In genomic region chr15:85430406-85431204, GRCh38 we compare ENCODE assay signal across 9 cellular contexts. TPM values are rescaled to one million over a fixed set of nuclear protein-coding genes. Genes with fewer than 3 reads are reported as not detected.
DNase-seq lines count a peak whose midpoint lies in the region; ATAC-seq and TF ChIP-seq lines count a peak whose summit lies in the region.
"Had no signal": no experiment of that assay in that cellular context is flagged by ENCODE, and none has a peak within 500 bp of the region (broad histone marks: within the 10 kb centered on the region; RNA-seq: fewer than 3 reads in every experiment).

No MANE protein-coding gene starts in this region.

- no peaks in the 10 kb centered on the region for H3K27me3 Mint-ChIP-seq in activated CD4-positive, alpha-beta T cell treated with anti-CD3 and anti-CD28 coated beads, Interleukin-2, amount 10 ng/mL, durations not matched to agents 24 days and 14 days
- H3K27me3 Mint-ChIP-seq in Calu3 (ENCODE audit: unreplicated experiment), result no peaks in the 10 kb centered on the region

- H3K27ac ChIP-seq in gastrocnemius medialis, result no peak overlapping the region

- peaks cover 10% of the 10 kb centered on the region for H3K36me3 Mint-ChIP-seq in activated CD4-positive, alpha-beta T cell treated with anti-CD3 and anti-CD28 coated beads, Interleukin-2, amount 10 ng/mL, durations not matched to agents 24 days and 14 days (ENCODE audit: low read depth)
- H3K36me3 Mint-ChIP-seq in Calu3 (ENCODE audit: insufficient read depth, unreplicated experiment), result peaks cover 14% of the 10 kb centered on the region

- intact Hi-C loops in activated CD4-positive, alpha-beta T cell treated with anti-CD3 and anti-CD28 coated beads, Interleukin-2, amount 10 ng/mL, durations not matched to agents 24 days and 14 days (cut with micrococcal nuclease), result loop anchor here (2.0 kb wide), 1 partner anchor 18 kb away; no protein-coding TSS in a partner anchor
- intact Hi-C loops in Calu3 (cut with micrococcal nuclease; ENCODE audit: unreplicated experiment) (no loop called here), gastrocnemius medialis (cut with DNase I; ENCODE audit: low total_unique reads) (no loop called here)

- no peaks in the 10 kb centered on the region for H3K36me3 ChIP-seq in gastrocnemius medialis

- TF ChIP-seq POLR2A in gastrocnemius medialis (IDR thresholded peaks at IDR 0.05), result no peak

- H3K27ac Mint-ChIP-seq in activated CD4-positive, alpha-beta T cell treated with anti-CD3 and anti-CD28 coated beads, Interleukin-2, amount 10 ng/mL, durations not matched to agents 24 days and 14 days, result peak overlapping the region; percentile 53
- H3K27ac Mint-ChIP-seq in Calu3 (ENCODE audit: unreplicated experiment), result no peak overlapping the region

- H3K4me3 Mint-ChIP-seq in activated CD4-positive, alpha-beta T cell treated with anti-CD3 and anti-CD28 coated beads, Interleukin-2, amount 10 ng/mL, durations not matched to agents 24 days and 14 days, result no peak overlapping the region
- no peak overlapping the region for H3K4me3 Mint-ChIP-seq in Calu3 (ENCODE audit: low read depth, unreplicated experiment)

- H3K27me3 ChIP-seq in gastrocnemius medialis, result no peaks in the 10 kb centered on the region

- H3K9me3 ChIP-seq in gastrocnemius medialis, result no peaks in the 10 kb centered on the region

- H3K4me1 ChIP-seq in gastrocnemius medialis, result no peaks in the 10 kb centered on the region

- no TSS peak for BruUV-seq in Calu3 (replicated peaks; lab: Mats Ljungman, UMichigan)

- peak; percentile 99 for ATAC-seq in GM21515 (IDR thresholded peaks at IDR 0.05; ENCODE audit: unreplicated experiment)
- peak; percentile 96 for ATAC-seq in HG03139 (IDR thresholded peaks at IDR 0.05; ENCODE audit: unreplicated experiment)
- peak; percentile 33 for ATAC-seq in esophagus mucosa
- no peak for ATAC-seq in gastrocnemius medialis
- ATAC-seq: K562 had no signal

- TF ChIP-seq CTCF in Calu3 (IDR thresholded peaks at IDR 0.05; ENCODE audit: unreplicated experiment) (no peak), gastrocnemius medialis (IDR thresholded peaks at IDR 0.05 in 4 of 5, conservative IDR thresholded peaks at IDR 0.05 in 1 of 5) (no peak)

- H3K4me1 Mint-ChIP-seq in activated CD4-positive, alpha-beta T cell treated with anti-CD3 and anti-CD28 coated beads, Interleukin-2, amount 10 ng/mL, durations not matched to agents 24 days and 14 days, result peaks cover 15% of the 10 kb centered on the region
- peaks cover 33% of the 10 kb centered on the region for H3K4me1 Mint-ChIP-seq in Calu3 (ENCODE audit: low read depth, unreplicated experiment)

- in situ Hi-C loops in gastrocnemius medialis (cut with MboI; ENCODE audit: low sequenced_read_pairs in 4 of 4), result no loop called here

- no peak for DNase-seq in activated CD4-positive, alpha-beta T cell treated with anti-CD3 and anti-CD28 coated beads, Interleukin-2, amount 10 ng/mL, durations not matched to agents 24 days and 14 days
- DNase-seq in activated CD4-positive, alpha-beta T cell treated with anti-CD3 and anti-CD28 coated beads, Interleukin-2, amount 50 U/mL, for 1 hour, result no peak
- no peak for DNase-seq in Calu3
- DNase-seq in NOMO-1 (lab: John Stamatoyannopoulos, UW; ENCODE audit: unreplicated experiment in 2 of 2), result no peak
- no peak for DNase-seq in gastrocnemius medialis

- CTCF ChIA-PET in Calu3 (lab: Charles Lee), result no interaction called here

- H3K4me3 ChIP-seq in gastrocnemius medialis, result no peak overlapping the region
- H3K4me3 ChIP-seq: K562 had no signal

- H3K9me3 Mint-ChIP-seq in activated CD4-positive, alpha-beta T cell treated with anti-CD3 and anti-CD28 coated beads, Interleukin-2, amount 10 ng/mL, durations not matched to agents 24 days and 14 days, result no peaks in the 10 kb centered on the region
- no peaks in the 10 kb centered on the region for H3K9me3 Mint-ChIP-seq in Calu3 (ENCODE audit: low read depth, unreplicated experiment)

RNA-seq across cellular contexts. Expression of gene AKAP13, which starts 50.2 kb away (rescaled TPM):
- 68.5 and 71.3 TPM in 2 replicates for total RNA-seq in activated CD4-positive, alpha-beta T cell treated with anti-CD3 and anti-CD28 coated beads, Interleukin-2, amount 10 ng/mL, durations not matched to agents 24 days and 14 days
- total RNA-seq in esophagus mucosa (84.9 TPM), Calu3 (2022) (145 and 169 TPM in 2 replicates), gastrocnemius medialis (100 to 1,000 TPM; 127 to 481 (median 172) TPM)

Comparison
In these comparisons a context has a peak if more than half of its experiments do, and no peak if none do; other contexts are left out.
1. ATAC-seq: peak in GM21515 (single experiment), HG03139 (single experiment) and esophagus mucosa (single experiment); none in gastrocnemius medialis (0 of 2).